25 cellular contexts compared by ENCODE assay signal in genomic region chr9:83339435-83339834, GRCh38.
"Had no signal": no experiment of that assay in that cellular context is flagged by ENCODE, and none has a peak within 500 bp of the region (broad histone marks: within the 10 kb centered on the region; RNA-seq: fewer than 3 reads in every experiment).

No MANE protein-coding gene starts in this region.

- H3K4me3 ChIP-seq: breast epithelium, colonic mucosa, dorsolateral prefrontal cortex, esophagus muscularis mucosa, gastroesophageal sphincter, lower lobe of right lung, mucosa of descending colon, pancreas, smooth muscle cell, transverse colon had no signal

- H3K27me3 ChIP-seq: breast epithelium, colonic mucosa, dorsolateral prefrontal cortex, esophagus muscularis mucosa, gastroesophageal sphincter, pancreas, transverse colon had no signal

- H3K9me3 ChIP-seq: breast epithelium, colonic mucosa, esophagus muscularis mucosa, gastroesophageal sphincter, lower lobe of right lung, mucosa of descending colon, pancreas, transverse colon had no signal

- H3K4me1 ChIP-seq: breast epithelium, colonic mucosa, lower lobe of right lung, pancreas, transverse colon had no signal

- H3K4me2 ChIP-seq: smooth muscle cell had no signal

- ATAC-seq: activated CD4-positive, alpha-beta T cell treated with anti-CD3 and anti-CD28 coated beads for 36 hours; gastroesophageal sphincter; left colon; lower lobe of right lung; mucosa of descending colon; pancreas; sciatic nerve; stimulated activated naive B cell treated with anti-CD40 and anti-IgM and Interleukin-4, amounts not matched to agents 10 μg/mL and 1 μg/mL and 100 μg/mL, for 72 hours had no signal

- DNase-seq: activated B cell treated with CpG ODN at 0.5 μM for 24 hours; activated CD4-positive, alpha-beta T cell treated with anti-CD3 and anti-CD28 coated beads for 36 hours; activated CD4-positive, alpha-beta T cell treated with anti-CD3 and anti-CD28 coated beads, Interleukin-2, amount 50 U/mL, for 4 hours; activated CD8-positive, alpha-beta memory T cell treated with anti-CD3 and anti-CD28 coated beads for 24 hours; activated CD8-positive, alpha-beta memory T cell treated with anti-CD3 and anti-CD28 coated beads, Interleukin-2, amount 50 U/mL, for 4 hours; activated T-cell treated with anti-CD3 and anti-CD28 coated beads, Interleukin-2, amount 50 U/mL, for 24 hours; colonic mucosa; dorsolateral prefrontal cortex; head of caudate nucleus; left colon; lower lobe of right lung; mesendoderm; mucosa of descending colon; nephron progenitor cell; pancreas; stimulated activated CD4-positive, alpha-beta T cell treated with anti-CD3 and anti-CD28 coated beads, Interleukin-2, amount 100 ng/mL, for 48 hours; stimulated activated CD8-positive, alpha-beta memory T cell treated with anti-CD3 and anti-CD28 coated beads, Interleukin-4, amount 100 ng/mL, for 48 hours; stimulated activated naive B cell treated with anti-CD40 and anti-IgM and Interleukin-4, amounts not matched to agents 10 μg/mL and 1 μg/mL and 100 μg/mL, for 72 hours; T1000; transverse colon had no signal

- H3K36me3 ChIP-seq: breast epithelium, colonic mucosa, gastroesophageal sphincter, lower lobe of right lung, pancreas, transverse colon had no signal

- H3K27ac ChIP-seq: breast epithelium, colonic mucosa, dorsolateral prefrontal cortex, esophagus muscularis mucosa, gastroesophageal sphincter, lower lobe of right lung, pancreas, transverse colon had no signal
